Comparison of ENCODE assay signal across 1 cellular context in the genomic region with DNA sequence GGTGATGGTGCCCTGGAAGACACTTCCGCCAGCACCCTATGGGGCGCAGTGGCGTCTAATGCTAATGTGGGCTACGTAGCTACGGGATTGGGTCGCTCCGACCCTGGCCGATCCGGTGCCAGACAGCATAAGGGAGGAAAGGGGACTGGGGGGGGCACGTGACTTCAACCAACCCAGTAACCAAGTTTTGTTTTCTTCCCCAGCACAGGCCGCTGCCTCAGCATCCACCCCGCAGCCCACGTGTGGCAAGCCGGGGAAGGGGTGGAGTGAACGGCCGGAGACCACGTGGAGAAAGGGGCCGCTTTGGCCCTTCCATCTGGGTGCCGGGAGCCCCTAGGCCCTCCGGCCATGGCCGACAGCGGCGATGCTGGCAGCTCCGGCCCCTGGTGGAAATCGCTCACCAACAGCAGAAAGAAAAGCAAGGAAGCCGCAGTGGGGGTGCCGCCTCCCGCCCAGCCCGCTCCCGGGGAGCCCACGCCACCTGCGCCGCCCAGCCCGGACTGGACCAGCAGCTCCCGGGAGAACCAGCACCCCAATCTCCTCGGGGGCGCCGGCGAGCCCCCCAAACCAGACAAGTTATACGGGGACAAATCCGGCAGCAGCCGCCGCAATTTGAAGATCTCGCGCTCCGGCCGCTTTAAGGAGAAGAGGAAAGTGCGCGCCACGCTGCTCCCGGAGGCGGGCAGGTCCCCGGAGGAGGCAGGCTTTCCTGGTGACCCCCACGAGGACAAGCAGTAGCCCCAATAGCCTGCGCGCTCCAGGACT.
TF ChIP-seq lines count a peak whose summit lies in the region.

No MANE protein-coding gene starts in this region.

TF ChIP-seq in HepG2, 621 proteins besides CTCF, POLR2A, EP300 and RAD21 (continued from another document):
- TF ChIP-seq, protein P1, sequence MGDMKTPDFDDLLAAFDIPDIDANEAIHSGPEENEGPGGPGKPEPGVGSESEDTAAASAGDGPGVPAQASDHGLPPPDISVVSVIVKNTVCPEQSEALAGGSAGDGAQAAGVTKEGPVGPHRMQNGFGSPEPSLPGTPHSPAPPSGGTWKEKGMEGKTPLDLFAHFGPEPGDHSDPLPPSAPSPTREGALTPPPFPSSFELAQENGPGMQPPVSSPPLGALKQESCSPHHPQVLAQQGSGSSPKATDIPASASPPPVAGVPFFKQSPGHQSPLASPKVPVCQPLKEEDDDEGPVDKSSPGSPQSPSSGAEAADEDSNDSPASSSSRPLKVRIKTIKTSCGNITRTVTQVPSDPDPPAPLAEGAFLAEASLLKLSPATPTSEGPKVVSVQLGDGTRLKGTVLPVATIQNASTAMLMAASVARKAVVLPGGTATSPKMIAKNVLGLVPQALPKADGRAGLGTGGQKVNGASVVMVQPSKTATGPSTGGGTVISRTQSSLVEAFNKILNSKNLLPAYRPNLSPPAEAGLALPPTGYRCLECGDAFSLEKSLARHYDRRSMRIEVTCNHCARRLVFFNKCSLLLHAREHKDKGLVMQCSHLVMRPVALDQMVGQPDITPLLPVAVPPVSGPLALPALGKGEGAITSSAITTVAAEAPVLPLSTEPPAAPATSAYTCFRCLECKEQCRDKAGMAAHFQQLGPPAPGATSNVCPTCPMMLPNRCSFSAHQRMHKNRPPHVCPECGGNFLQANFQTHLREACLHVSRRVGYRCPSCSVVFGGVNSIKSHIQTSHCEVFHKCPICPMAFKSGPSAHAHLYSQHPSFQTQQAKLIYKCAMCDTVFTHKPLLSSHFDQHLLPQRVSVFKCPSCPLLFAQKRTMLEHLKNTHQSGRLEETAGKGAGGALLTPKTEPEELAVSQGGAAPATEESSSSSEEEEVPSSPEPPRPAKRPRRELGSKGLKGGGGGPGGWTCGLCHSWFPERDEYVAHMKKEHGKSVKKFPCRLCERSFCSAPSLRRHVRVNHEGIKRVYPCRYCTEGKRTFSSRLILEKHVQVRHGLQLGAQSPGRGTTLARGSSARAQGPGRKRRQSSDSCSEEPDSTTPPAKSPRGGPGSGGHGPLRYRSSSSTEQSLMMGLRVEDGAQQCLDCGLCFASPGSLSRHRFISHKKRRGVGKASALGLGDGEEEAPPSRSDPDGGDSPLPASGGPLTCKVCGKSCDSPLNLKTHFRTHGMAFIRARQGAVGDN (CRISPR knock-in tag; IDR thresholded peaks at IDR 0.05), result peak; percentile 32; the same call in 1 of the 2 replicates
- TF ChIP-seq SUZ12 (IDR thresholded peaks at IDR 0.05; ENCODE audit: low read depth, low read length), result no peak
- TF ChIP-seq CCAR2 (optimal IDR thresholded peaks at IDR 0.05; ENCODE audit: low read depth, low read length), result no peak
- TF ChIP-seq GATAD2A (CRISPR knock-in tag; IDR thresholded peaks at IDR 0.05), result no peak
- no peak for TF ChIP-seq ZFP37 (CRISPR knock-in tag; IDR thresholded peaks at IDR 0.05; ENCODE audit: borderline replicate concordance)
- no peak for TF ChIP-seq NR3C1 (CRISPR knock-in tag; IDR thresholded peaks at IDR 0.05)
- 0 out of 2 replicates have a peak, but pooled peaks have one; percentile 38 for TF ChIP-seq NFKB2 (CRISPR knock-in tag; IDR thresholded peaks at IDR 0.05; ENCODE audit: borderline replicate concordance)
- TF ChIP-seq TAF1 (CRISPR knock-in tag; IDR thresholded peaks at IDR 0.05), result no peak
- TF ChIP-seq, protein P2, sequence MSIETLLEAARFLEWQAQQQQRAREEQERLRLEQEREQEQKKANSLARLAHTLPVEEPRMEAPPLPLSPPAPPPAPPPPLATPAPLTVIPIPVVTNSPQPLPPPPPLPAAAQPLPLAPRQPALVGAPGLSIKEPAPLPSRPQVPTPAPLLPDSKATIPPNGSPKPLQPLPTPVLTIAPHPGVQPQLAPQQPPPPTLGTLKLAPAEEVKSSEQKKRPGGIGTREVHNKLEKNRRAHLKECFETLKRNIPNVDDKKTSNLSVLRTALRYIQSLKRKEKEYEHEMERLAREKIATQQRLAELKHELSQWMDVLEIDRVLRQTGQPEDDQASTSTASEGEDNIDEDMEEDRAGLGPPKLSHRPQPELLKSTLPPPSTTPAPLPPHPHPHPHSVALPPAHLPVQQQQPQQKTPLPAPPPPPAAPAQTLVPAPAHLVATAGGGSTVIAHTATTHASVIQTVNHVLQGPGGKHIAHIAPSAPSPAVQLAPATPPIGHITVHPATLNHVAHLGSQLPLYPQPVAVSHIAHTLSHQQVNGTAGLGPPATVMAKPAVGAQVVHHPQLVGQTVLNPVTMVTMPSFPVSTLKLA (IDR thresholded peaks at IDR 0.05), result no peak
- TF ChIP-seq, protein P3, sequence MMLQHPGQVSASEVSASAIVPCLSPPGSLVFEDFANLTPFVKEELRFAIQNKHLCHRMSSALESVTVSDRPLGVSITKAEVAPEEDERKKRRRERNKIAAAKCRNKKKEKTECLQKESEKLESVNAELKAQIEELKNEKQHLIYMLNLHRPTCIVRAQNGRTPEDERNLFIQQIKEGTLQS (CRISPR knock-in tag; IDR thresholded peaks at IDR 0.05), result no peak
- TF ChIP-seq SMAD3 (CRISPR knock-in tag; IDR thresholded peaks at IDR 0.05), result no peak
- peak; percentile 72; the same call in 1 of the 2 replicates for TF ChIP-seq ZMYM3 (CRISPR knock-in tag; IDR thresholded peaks at IDR 0.05)
- TF ChIP-seq ZFP1 (CRISPR knock-in tag; IDR thresholded peaks at IDR 0.05), result no peak
- TF ChIP-seq, protein P4, sequence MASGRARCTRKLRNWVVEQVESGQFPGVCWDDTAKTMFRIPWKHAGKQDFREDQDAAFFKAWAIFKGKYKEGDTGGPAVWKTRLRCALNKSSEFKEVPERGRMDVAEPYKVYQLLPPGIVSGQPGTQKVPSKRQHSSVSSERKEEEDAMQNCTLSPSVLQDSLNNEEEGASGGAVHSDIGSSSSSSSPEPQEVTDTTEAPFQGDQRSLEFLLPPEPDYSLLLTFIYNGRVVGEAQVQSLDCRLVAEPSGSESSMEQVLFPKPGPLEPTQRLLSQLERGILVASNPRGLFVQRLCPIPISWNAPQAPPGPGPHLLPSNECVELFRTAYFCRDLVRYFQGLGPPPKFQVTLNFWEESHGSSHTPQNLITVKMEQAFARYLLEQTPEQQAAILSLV (CRISPR knock-in tag; IDR thresholded peaks at IDR 0.05; ENCODE audit: borderline replicate concordance), result no peak
- TF ChIP-seq KDM4B (CRISPR knock-in tag; IDR thresholded peaks at IDR 0.05), result no peak
